Comparison of ENCODE assay signal across 22 cellular contexts in the genomic region with DNA sequence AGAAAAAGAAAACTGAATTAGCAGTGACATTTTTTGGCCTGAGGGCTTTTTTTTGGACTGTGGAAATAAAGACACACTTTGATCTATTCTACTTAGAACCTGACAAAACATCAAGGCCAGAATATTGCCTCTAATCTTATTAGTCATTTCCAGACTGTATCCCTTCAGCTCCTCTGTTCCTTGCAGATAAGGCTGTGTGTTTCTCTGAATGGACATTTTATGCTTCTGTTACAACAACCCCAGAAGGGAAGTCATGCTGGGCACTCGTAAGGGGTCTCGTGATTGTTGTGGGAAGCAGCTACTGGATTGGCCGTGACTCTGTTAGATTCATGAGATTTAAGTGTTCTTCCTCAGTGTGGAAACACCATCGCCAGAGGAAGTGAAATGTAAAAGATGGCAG. TPM values are rescaled to one million over a fixed set of nuclear protein-coding genes. Genes with fewer than 3 reads are reported as not detected.
DNase-seq lines count a peak whose midpoint lies in the region; FAIRE-seq and TF ChIP-seq lines count a peak whose summit lies in the region.
"Had no signal": no experiment of that assay in that cellular context is flagged by ENCODE, and none has a peak within 500 bp of the region (broad histone marks: within the 10 kb centered on the region; RNA-seq: fewer than 3 reads in every experiment).

No MANE protein-coding gene starts in this region.

- no peak for TF ChIP-seq EP300 in neural cell (conservative IDR thresholded peaks at IDR 0.05; ENCODE audit: poor library complexity, severe bottlenecking)

- H4K20me1 ChIP-seq in neural cell (ENCODE audit: insufficient read depth) (no peaks in the 10 kb centered on the region), Karpas-422 (ENCODE audit: insufficient read depth, low read depth, low read length) (no peaks in the 10 kb centered on the region)
- H4K20me1 ChIP-seq: BLaER1 had no signal

- H3K27me3 ChIP-seq in neural cell (ENCODE audit: insufficient read depth, low read depth, low read length): no peaks in the 10 kb centered on the region
- no peaks in the 10 kb centered on the region for H3K27me3 ChIP-seq in Karpas-422 (ENCODE audit: low read length)
- H3K27me3 ChIP-seq: BLaER1, tibial nerve had no signal

- no peak for TF ChIP-seq POLR2A in H54 (IDR thresholded peaks at IDR 0.05; ENCODE audit: low read depth, low read length)

- H3K4me2 ChIP-seq in neural cell (ENCODE audit: low read length) (peak overlapping the region; percentile 14), Karpas-422 (ENCODE audit: low read depth, low read length, poor library complexity, severe bottlenecking) (no peak overlapping the region)
- H3K4me2 ChIP-seq: BLaER1 had no signal

- DNase-seq in GDM1 (lab: John Stamatoyannopoulos, UW) (peak; percentile 5), MV-4-11 (lab: John Stamatoyannopoulos, UW) (peak; percentile 73), dermis blood vessel endothelial cell (peak; percentile 40), H54 (ENCODE audit: insufficient read length, low spot score) (no peak), D341Med (ENCODE audit: low spot score) (no peak), Karpas-422 (no peak)
- DNase-seq: activated CD4-positive, alpha-beta memory T cell treated with anti-CD3 and anti-CD28 coated beads for 36 hours; activated T-cell treated with anti-CD3 and anti-CD28 coated beads, Interleukin-2, amount 50 U/mL, for 24 hours; DMS153; H9; MG63; NCI-H2029; NCI-H446 treated with DMSO at 0.1 percent for 48 hours; stimulated activated naive B cell treated with anti-CD40 and anti-IgM and Interleukin-4, amounts not matched to agents 10 μg/mL and 1 μg/mL and 100 μg/mL, for 72 hours had no signal

- H2AFZ ChIP-seq in neural cell (ENCODE audit: low read depth, low read length): no peak overlapping the region
- H2AFZ ChIP-seq in Karpas-422 (ENCODE audit: low read length): no peak overlapping the region

- H3K4me3 ChIP-seq in neural cell (ENCODE audit: low read length): peak overlapping the region; percentile 13
- H3K4me3 ChIP-seq in Karpas-422 (ENCODE audit: low read length): no peak overlapping the region
- H3K4me3 ChIP-seq: BLaER1, coronary artery, MG63, prostate gland, tibial nerve had no signal

- TF ChIP-seq RAD21 in neural cell (conservative IDR thresholded peaks at IDR 0.05): no peak

- H3K9me2 ChIP-seq in neural cell (ENCODE audit: insufficient read depth, low read length) (no peaks in the 10 kb centered on the region), Karpas-422 (replicated peaks; ENCODE audit: insufficient read depth, low read length) (no peaks in the 10 kb centered on the region)

- no peak for FAIRE-seq in H54 (lab: Jason Lieb, UNC)

- H3K27ac ChIP-seq in neural cell (ENCODE audit: low read length) (peak overlapping the region; percentile 22), Karpas-422 (ENCODE audit: low read length) (no peak overlapping the region)
- H3K27ac ChIP-seq: BLaER1, coronary artery, prostate gland, tibial nerve, VCaP had no signal

- no peaks in the 10 kb centered on the region for H3K79me2 ChIP-seq in neural cell (replicated peaks; ENCODE audit: insufficient read depth, low read length)
- no peaks in the 10 kb centered on the region for H3K79me2 ChIP-seq in Karpas-422 (ENCODE audit: low read length)

- H3K9me3 ChIP-seq in neural cell (ENCODE audit: low read length) (no peaks in the 10 kb centered on the region), Karpas-422 (ENCODE audit: low read length) (no peaks in the 10 kb centered on the region)
- H3K9me3 ChIP-seq: BLaER1, prostate gland, tibial nerve had no signal

- H3K9ac ChIP-seq in neural cell (ENCODE audit: low read length) (no peak overlapping the region), Karpas-422 (ENCODE audit: low read length) (no peak overlapping the region)
- H3K9ac ChIP-seq: BLaER1 had no signal

- H3K36me3 ChIP-seq in neural cell (ENCODE audit: insufficient read depth, low read length) (no peaks in the 10 kb centered on the region), Karpas-422 (ENCODE audit: insufficient read depth, low read length) (no peaks in the 10 kb centered on the region)
- H3K36me3 ChIP-seq: BLaER1, MG63, prostate gland, tibial nerve had no signal

- H3F3A ChIP-seq in neural cell (ENCODE audit: insufficient read depth, low read length, poor library complexity, severe bottlenecking): no peaks in the 10 kb centered on the region

- no peaks in the 10 kb centered on the region for H3K4me1 ChIP-seq in Karpas-422 (ENCODE audit: low read length)
- H3K4me1 ChIP-seq: prostate gland, tibial nerve had no signal

- TF ChIP-seq CTCF in neural cell (IDR thresholded peaks at IDR 0.05; ENCODE audit: poor library complexity, severe bottlenecking): no peak

TF ChIP-seq in neural cell, 6 proteins besides CTCF, POLR2A, EP300 and RAD21:
- TF ChIP-seq POLR2AphosphoS5 (IDR thresholded peaks at IDR 0.05): peak; percentile 12
- no peak for TF ChIP-seq TAF1 (IDR thresholded peaks at IDR 0.05; ENCODE audit: low read depth)
- TF ChIP-seq EZH2 (IDR thresholded peaks at IDR 0.05; ENCODE audit: borderline replicate concordance, insufficient read depth, low read length, poor library complexity, severe bottlenecking): no peak

RNA-seq across cellular contexts. Expression of a gene that starts 31.7 kb away (rescaled TPM):
- total RNA-seq in dermis blood vessel endothelial cell: 0.09 TPM in 1 of 2 replicates, not detected in the other
- 0.36 and 3.0 TPM in 2 replicates for polyA plus RNA-seq in neural cell
- polyA minus RNA-seq in neural cell: 2.9 and 3.7 TPM in 2 replicates
- total RNA-seq in Karpas-422 (2014; rRNA removed; shearing (Covaris generic); ENCODE audit: low replicate concordance): not detected in 2 replicates
- total RNA-seq: activated CD4-positive, alpha-beta memory T cell treated with anti-CD3 and anti-CD28 coated beads for 36 hours; epithelial cell of proximal tubule; lung microvascular endothelial cell had no signal

Comparison
In these comparisons a context has a peak if more than half of its experiments do, and no peak if none do; other contexts are left out.
1. DNase-seq: peak in GDM1 (single experiment), MV-4-11 (single experiment) and dermis blood vessel endothelial cell (single experiment); none in H54 (single experiment), D341Med (single experiment) and Karpas-422 (single experiment).